ENCODE assay signal across 10 cellular contexts in genomic region chr6:47767102-47767501, GRCh38. TPM values are rescaled to one million over a fixed set of nuclear protein-coding genes. Genes with fewer than 3 reads are reported as not detected.
"Had no signal": no experiment of that assay in that cellular context is flagged by ENCODE, and none has a peak within 500 bp of the region (broad histone marks: within the 10 kb centered on the region; RNA-seq: fewer than 3 reads in every experiment).

No MANE protein-coding gene starts in this region.

- H3K4me3 Mint-ChIP-seq: IgD-negative memory B cell had no signal

- DNase-seq: IMR-90, KBM-7, KG1 had no signal

- H3K4me2 ChIP-seq: KMS-11 had no signal

- H3K4me3 ChIP-seq: K562 had no signal

- H3K4me1 Mint-ChIP-seq: IgD-negative memory B cell had no signal

- H3K27ac Mint-ChIP-seq: IgD-negative memory B cell had no signal

- H3K27ac ChIP-seq: HL-60, KMS-11 had no signal

- H3K9ac ChIP-seq: KMS-11 had no signal

- ATAC-seq: K562 had no signal

- FAIRE-seq: HTR-8/SVneo, K562 had no signal

RNA-seq across cellular contexts. Expression of gene OPN5, which starts 14.7 kb away (rescaled TPM):
- total RNA-seq: HT-29, HT1080, IMR-90, K562 had no signal
- polyA plus RNA-seq: IgD-negative memory B cell, IMR-90, K562 had no signal
